8 cellular contexts compared by ENCODE assay signal in the genomic region with DNA sequence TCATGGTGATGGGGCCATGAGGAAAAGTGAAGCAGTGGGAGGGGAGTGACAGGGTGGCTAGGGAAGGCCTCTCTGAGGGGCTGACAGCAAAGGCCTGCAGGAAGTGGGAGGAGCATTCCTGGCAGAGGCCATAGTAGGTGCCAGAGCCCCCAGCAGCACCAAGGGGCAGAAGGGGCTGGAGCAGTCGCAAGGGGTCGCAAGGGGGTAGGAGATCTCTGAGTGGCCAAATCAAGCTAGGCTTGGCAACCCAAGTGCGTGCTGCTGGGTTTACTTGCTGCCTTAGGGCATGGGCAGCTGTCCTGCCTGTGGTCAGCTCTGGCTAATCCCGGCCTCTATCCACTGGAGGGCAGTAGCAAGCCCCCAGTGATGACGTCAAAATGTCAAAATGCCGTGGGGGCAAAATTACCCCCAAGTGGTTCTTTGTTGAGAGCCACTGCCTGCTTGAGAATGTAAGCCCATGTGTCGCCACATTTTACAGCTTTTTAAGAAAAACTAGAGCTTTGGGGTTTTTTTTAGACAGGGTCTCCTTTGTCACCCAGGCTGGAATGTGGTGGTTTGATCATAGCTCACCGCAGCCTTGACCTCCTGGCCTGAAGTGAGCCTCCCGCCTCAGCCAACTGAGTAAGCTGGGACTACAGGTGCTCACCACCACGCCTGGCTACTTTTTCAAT. TPM values are rescaled to one million over a fixed set of nuclear protein-coding genes. Genes with fewer than 3 reads are reported as not detected.
DNase-seq lines count a peak whose midpoint lies in the region; ATAC-seq, FAIRE-seq and TF ChIP-seq lines count a peak whose summit lies in the region.

No MANE protein-coding gene starts in this region.

- DNase-seq in AG08395 (ENCODE audit: low spot score) (peak; percentile 83), GM18507 (ENCODE audit: extremely low spot score, insufficient read length, low read depth) (no peak), T1000 (lab: John Stamatoyannopoulos, UW) (peak; percentile 71), fibroblast of the aortic adventitia (ENCODE audit: low read depth) (peak; percentile 75), progenitor cell of endocrine pancreas (ENCODE audit: low spot score, unreplicated experiment) (peak; percentile 36), DMS153 treated with DMSO at 0.1 percent for 48 hours (lab: John Stamatoyannopoulos, UW; ENCODE audit: unreplicated experiment) (no peak)

- H3K9me3 Mint-ChIP-seq in progenitor cell of endocrine pancreas (ENCODE audit: low read depth) = no peaks in the 10 kb centered on the region

- FAIRE-seq in GM18507 (lab: Jason Lieb, UNC) = peak; percentile 62

- H3K4me3 Mint-ChIP-seq in progenitor cell of endocrine pancreas (ENCODE audit: low read depth) = no peak overlapping the region

- no peak overlapping the region for H3K27ac Mint-ChIP-seq in progenitor cell of endocrine pancreas

- H3K36me3 Mint-ChIP-seq in progenitor cell of endocrine pancreas (ENCODE audit: insufficient read depth) = peaks cover 14% of the 10 kb centered on the region

- H3K4me3 ChIP-seq in fibroblast of the aortic adventitia (ENCODE audit: low read depth, low read length) = no peak overlapping the region

- ATAC-seq in HG03460 (IDR thresholded peaks at IDR 0.05; ENCODE audit: unreplicated experiment) (no peak), HG02981 (IDR thresholded peaks at IDR 0.05; ENCODE audit: unreplicated experiment) (no peak)

- H3K27me3 Mint-ChIP-seq in progenitor cell of endocrine pancreas = peaks cover 3% of the 10 kb centered on the region

- H3K4me1 Mint-ChIP-seq in progenitor cell of endocrine pancreas (ENCODE audit: low read depth) = peaks cover 31% of the 10 kb centered on the region

- peak; percentile 84 for TF ChIP-seq CTCF in fibroblast of the aortic adventitia (IDR thresholded peaks at IDR 0.05; ENCODE audit: insufficient read depth, low read length)
- peak; percentile 69 for TF ChIP-seq CTCF in progenitor cell of endocrine pancreas (IDR thresholded peaks at IDR 0.05; ENCODE audit: unreplicated experiment)

RNA-seq across cellular contexts. Expression of a gene that starts 11.8 kb away (rescaled TPM):
- total RNA-seq in fibroblast of the aortic adventitia (ENCODE audit: low replicate concordance) (7.9 and 11.4 TPM in 2 replicates), progenitor cell of endocrine pancreas (44.9 and 46.5 TPM in 2 replicates)

RNA-seq across cellular contexts. Expression of a gene that starts 32.0 kb away (rescaled TPM):
- total RNA-seq in fibroblast of the aortic adventitia (ENCODE audit: low replicate concordance) = 18.7 and 19.8 TPM in 2 replicates
- 4.3 and 5.5 TPM in 2 replicates for total RNA-seq in progenitor cell of endocrine pancreas

RNA-seq across cellular contexts. Expression of a gene that starts 42.2 kb away (rescaled TPM):
- total RNA-seq in fibroblast of the aortic adventitia (ENCODE audit: low replicate concordance) (0.25 and 4.5 TPM in 2 replicates), progenitor cell of endocrine pancreas (8.6 and 10.7 TPM in 2 replicates)

RNA-seq across cellular contexts. Expression of a gene that starts 54.6 kb away (rescaled TPM):
- 4.7 and 5.6 TPM in 2 replicates for total RNA-seq in fibroblast of the aortic adventitia (ENCODE audit: low replicate concordance)
- 12.8 and 14.3 TPM in 2 replicates for total RNA-seq in progenitor cell of endocrine pancreas

RNA-seq across cellular contexts. Expression of a gene that starts 57.6 kb away (rescaled TPM):
- total RNA-seq in fibroblast of the aortic adventitia (ENCODE audit: low replicate concordance) (98.4 and 108 TPM in 2 replicates), progenitor cell of endocrine pancreas (256 and 259 TPM in 2 replicates)

Comparison
In these comparisons a context has a peak if more than half of its experiments do, and no peak if none do; other contexts are left out.
1. DNase-seq: peak in AG08395 (single experiment), T1000 (single experiment), fibroblast of the aortic adventitia (single experiment) and progenitor cell of endocrine pancreas (single experiment); none in GM18507 (single experiment) and DMS153 treated with DMSO at 0.1 percent for 48 hours (single experiment).